ENCODE assay signal across 11 cellular contexts in genomic region chr5:141510850-141511718, GRCh38. TPM values are rescaled to one million over a fixed set of nuclear protein-coding genes. Genes with fewer than 3 reads are reported as not detected.
DNase-seq lines count a peak whose midpoint lies in the region; ATAC-seq, FAIRE-seq and TF ChIP-seq lines count a peak whose summit lies in the region.
"Had no signal": no experiment of that assay in that cellular context is flagged by ENCODE, and none has a peak within 500 bp of the region (broad histone marks: within the 10 kb centered on the region; RNA-seq: fewer than 3 reads in every experiment).

No MANE protein-coding gene starts in this region.

- H3K4me3 ChIP-seq in astrocyte (ENCODE audit: insufficient read depth, low read depth, low read length) (no peak overlapping the region), stomach (no peak overlapping the region)

- no peak overlapping the region for H3K4me2 ChIP-seq in astrocyte (ENCODE audit: low read length)

- no peaks in the 10 kb centered on the region for H3K27me3 Mint-ChIP-seq in astrocyte (ENCODE audit: low read depth, unreplicated experiment)

- H3K27ac Mint-ChIP-seq in astrocyte (ENCODE audit: unreplicated experiment): peak overlapping the region; percentile 4

- TF ChIP-seq POLR2A in stomach (IDR thresholded peaks at IDR 0.05): no peak

- H3K27ac ChIP-seq in astrocyte (ENCODE audit: low read depth, low read length) (no peak overlapping the region), stomach (peak overlapping the region in 3 of 5 donors; percentile 89 to 92 (median 90))

- peaks cover 2% of the 10 kb centered on the region for H3K36me3 Mint-ChIP-seq in astrocyte (ENCODE audit: low read depth, unreplicated experiment)

- H3K9ac ChIP-seq in astrocyte (ENCODE audit: low read length): no peak overlapping the region

- TF ChIP-seq EP300 in stomach (IDR thresholded peaks at IDR 0.05): no peak

- DNase-seq in astrocyte (ENCODE audit: low read depth) (no peak), stomach (no peak), NCI-H1694 (lab: John Stamatoyannopoulos, UW) (no peak)
- DNase-seq: islet precursor cell; stimulated activated naive CD4-positive, alpha-beta T cell treated with Interleukin-2 at 50 U/mL for 16 hours had no signal

- intact Hi-C loops in stomach (cut with DNase I; ENCODE audit: low total_unique reads): no loop called here

- peaks cover 61% of the 10 kb centered on the region for H3K4me1 Mint-ChIP-seq in astrocyte (ENCODE audit: low read depth, unreplicated experiment)

- TF ChIP-seq CTCF in astrocyte (IDR thresholded peaks at IDR 0.05; ENCODE audit: insufficient read depth, low read depth, low read length): no peak
- TF ChIP-seq CTCF in stomach (IDR thresholded peaks at IDR 0.05): no peak

- H3K9me3 ChIP-seq in astrocyte (ENCODE audit: insufficient read depth, low read depth, low read length) (no peaks in the 10 kb centered on the region), stomach (no peaks in the 10 kb centered on the region)

- 90 to 94% (median 93%) methylated on average over 12 to 14 of the region's 14 CpGs for WGBS in stomach, 5 donors

- H3K27me3 ChIP-seq in astrocyte (ENCODE audit: insufficient read depth, low read length): no peaks in the 10 kb centered on the region
- H3K27me3 ChIP-seq in stomach: no peaks in the 10 kb centered on the region

- H4K20me1 ChIP-seq in astrocyte (ENCODE audit: insufficient read depth, low read length): no peaks in the 10 kb centered on the region

- peak overlapping the region; percentile 54 for H3K4me3 Mint-ChIP-seq in astrocyte (ENCODE audit: unreplicated experiment)

- H3K79me2 ChIP-seq in astrocyte (ENCODE audit: insufficient read depth, low read length): no peaks in the 10 kb centered on the region

- peaks cover 1% of the 10 kb centered on the region for H3K9me3 Mint-ChIP-seq in astrocyte (ENCODE audit: unreplicated experiment)

- H3K36me3 ChIP-seq in astrocyte (ENCODE audit: insufficient read depth, low read length): peaks cover 20% of the 10 kb centered on the region
- H3K36me3 ChIP-seq in stomach: peaks cover 17 to 44% (median 31%) of the 10 kb centered on the region in 4 donors

- ATAC-seq in GM18909 (IDR thresholded peaks at IDR 0.05; ENCODE audit: poor library complexity, unreplicated experiment): peak; percentile 30
- peak; percentile 11 for ATAC-seq in HG02885 (IDR thresholded peaks at IDR 0.05; ENCODE audit: poor library complexity, unreplicated experiment)
- ATAC-seq in GM21360 (IDR thresholded peaks at IDR 0.05; ENCODE audit: unreplicated experiment): no peak
- ATAC-seq in HG03025 (IDR thresholded peaks at IDR 0.05; ENCODE audit: low FRiP score, unreplicated experiment): no peak

- H2AFZ ChIP-seq in astrocyte (ENCODE audit: low read depth, low read length): no peak overlapping the region

- H3K4me1 ChIP-seq in astrocyte (ENCODE audit: insufficient read depth, low read length): peaks cover 66% of the 10 kb centered on the region
- H3K4me1 ChIP-seq in stomach: peaks cover 48 to 78% (median 64%) of the 10 kb centered on the region in 4 donors

- FAIRE-seq in astrocyte (lab: Jason Lieb, UNC): no peak

RNA-seq across cellular contexts. Expression of gene PCDHGC5, which starts 22.2 kb away (rescaled TPM):
- total RNA-seq in astrocyte: 7.7 and 10.9 TPM in 2 replicates
- total RNA-seq in stomach: 1 to 10 TPM in 3 of 5 donors, not detected in 2; 2.0 to 3.5 (median 2.7) TPM
- polyA plus RNA-seq in stomach: under 1 TPM in 2 of 3 donors, not detected in 1; 0.08 to 0.12 TPM
- total RNA-seq: activated CD8-positive, alpha-beta memory T cell treated with anti-CD3 and anti-CD28 coated beads for 36 hours had no signal

RNA-seq across cellular contexts. Expression of gene PCDHGC4, which starts 26.3 kb away (rescaled TPM):
- total RNA-seq in astrocyte (6.6 and 7.4 TPM in 2 replicates), stomach (10 to 100 TPM in 1 of 5 donors, 1 to 10 TPM in 2, under 1 TPM in 1, not detected in 1; 0.87 to 15.4 (median 5.0) TPM)
- not detected for polyA plus RNA-seq in stomach
- total RNA-seq: activated CD8-positive, alpha-beta memory T cell treated with anti-CD3 and anti-CD28 coated beads for 36 hours; HT-29 had no signal

RNA-seq across cellular contexts. Expression of gene PCDHGC3, which starts 35.3 kb away (rescaled TPM):
- total RNA-seq in astrocyte: 84.7 and 100.0 TPM in 2 replicates
- 10 to 100 TPM in 4 of 5 donors, 1 to 10 TPM in 1; 7.6 to 35.8 (median 18.8) TPM for total RNA-seq in stomach
- polyA plus RNA-seq in stomach: 10 to 100 TPM; 20.0 to 30.3 (median 29.1) TPM

Comparison
In these comparisons a context has a peak if more than half of its experiments do, and no peak if none do; other contexts are left out.
1. ATAC-seq: peak in GM18909 (single experiment) and HG02885 (single experiment); none in GM21360 (single experiment) and HG03025 (single experiment).